In genomic region chr5:150021491-150022162, GRCh38 we compare ENCODE assay signal across 9 cellular contexts. TPM values are rescaled to one million over a fixed set of nuclear protein-coding genes. Genes with fewer than 3 reads are reported as not detected.
DNase-seq lines count a peak whose midpoint lies in the region; ATAC-seq, FAIRE-seq and TF ChIP-seq lines count a peak whose summit lies in the region.
"Had no signal": no experiment of that assay in that cellular context is flagged by ENCODE, and none has a peak within 500 bp of the region (broad histone marks: within the 10 kb centered on the region; RNA-seq: fewer than 3 reads in every experiment).

No MANE protein-coding gene starts in this region.

- peak overlapping the region; percentile 72 for H3K4me2 ChIP-seq in PC-9
- H3K4me2 ChIP-seq in endothelial cell of umbilical vein (ENCODE audit: insufficient read depth, low read length): peak overlapping the region; percentile 90

- CTCF ChIA-PET in AG04450 (lab: Charles Lee): interaction anchor here (0.7 to 1.4 kb wide), 3 partner anchors 9 to 191 kb away, joined by 3 to 4 read pairs (median 3); no protein-coding TSS in a partner anchor
- CTCF ChIA-PET in PC-9 (lab: Charles Lee): interaction anchor here (0.5 to 1.5 kb wide), 6 partner anchors 47 to 467 kb away, joined by 3 to 10 read pairs (median 4); no protein-coding TSS in a partner anchor
- CTCF ChIA-PET in endothelial cell of umbilical vein (lab: Charles Lee): interaction anchor here (0.7 to 2.8 kb wide), 13 partner anchors 12 to 428 kb away, joined by 3 to 16 read pairs (median 6); partner anchors contain the start of genes HMGXB3 and TIGD6

- 0 out of 2 replicates have a peak, but pooled peaks cover 4% of the 10 kb centered on the region for H3K9me2 ChIP-seq in PC-9 (ENCODE audit: insufficient read depth)

- POLR2A ChIA-PET in AG04450 (lab: Yijun Ruan, JAX) (interaction anchor here (0.6 kb wide), 1 partner anchor 1741 kb away, joined by 4 read pairs; no protein-coding TSS in a partner anchor), PC-9 (lab: Charles Lee; ENCODE audit: unreplicated experiment) (interaction anchor here (0.6 to 1.1 kb wide), 5 partner anchors 20 to 298 kb away, joined by 3 to 7 read pairs (median 3); no protein-coding TSS in a partner anchor), endothelial cell of umbilical vein (lab: Charles Lee) (interaction anchor here (0.8 to 1.5 kb wide), 6 partner anchors 9 to 117 kb away, joined by 3 to 14 read pairs (median 4); partner anchors contain the start of genes HMGXB3 and TIGD6)

- H3K27me3 ChIP-seq in AG04450 (ENCODE audit: control insufficient read depth, insufficient read depth, low read length) (no peaks in the 10 kb centered on the region), PC-9 (ENCODE audit: insufficient read depth, low read depth) (no peaks in the 10 kb centered on the region), endothelial cell of umbilical vein (ENCODE audit: control insufficient read depth in 2 of 2, insufficient read depth in 2 of 2, low read length in 2 of 2) (no peaks in the 10 kb centered on the region), colonic mucosa (no peaks in the 10 kb centered on the region)

- H3K4me3 ChIP-seq in AG04450 (ENCODE audit: low read depth, low read length) (no peak overlapping the region), PC-9 (peak overlapping the region; percentile 33; the same call in 1 of the 2 replicates), endothelial cell of umbilical vein (replicated peaks in 1 of 3; ENCODE audit: insufficient read depth in 1 of 3, low read depth in 1 of 3, low read length in 3 of 3) (peak overlapping the region in 1 of 3 experiments; percentile 46), mesodermal cell (ENCODE audit: extremely low read depth, insufficient read depth, low read length, poor library complexity, severe bottlenecking) (no peak overlapping the region), colonic mucosa (no peak overlapping the region)

- DNase-seq in AG04450 (ENCODE audit: low read depth, low spot score) (no peak), PC-9 (peak; percentile 84 to 86), endothelial cell of umbilical vein (ENCODE audit: low read depth, low spot score) (peak; percentile 94), SK-N-DZ (ENCODE audit: low spot score) (no peak), colonic mucosa (no peak), NCI-H187 treated with DMSO at 0.1 percent for 48 hours (lab: John Stamatoyannopoulos, UW) (no peak)
- DNase-seq: stimulated activated CD4-positive, alpha-beta T cell treated with anti-CD3 and anti-CD28 coated beads, Interleukin-2, amount 100 ng/mL, for 48 hours had no signal

- TF ChIP-seq POLR2A in endothelial cell of umbilical vein (IDR thresholded peaks at IDR 0.05; ENCODE audit: low read depth, low read length): no peak

- H3K9ac ChIP-seq in endothelial cell of umbilical vein (replicated peaks; ENCODE audit: extremely low read depth, insufficient read depth, low read length) (peak overlapping the region; percentile 87), colonic mucosa (ENCODE audit: low read depth in 2 of 2, low read length in 2 of 2) (no peak overlapping the region)

- peaks cover 61% of the 10 kb centered on the region for H3F3A ChIP-seq in PC-9 (ENCODE audit: insufficient read depth, low read depth)

- H3K9me3 ChIP-seq in AG04450 (ENCODE audit: control insufficient read depth, insufficient read depth, low read length): no peaks in the 10 kb centered on the region
- H3K9me3 ChIP-seq in PC-9 (ENCODE audit: insufficient read depth, low read depth): no peaks in the 10 kb centered on the region
- no peaks in the 10 kb centered on the region for H3K9me3 ChIP-seq in endothelial cell of umbilical vein (replicated peaks; ENCODE audit: control insufficient read depth, insufficient read depth, low read length)
- H3K9me3 ChIP-seq in mesodermal cell (ENCODE audit: control insufficient read depth, low read length): no peaks in the 10 kb centered on the region
- no peaks in the 10 kb centered on the region for H3K9me3 ChIP-seq in colonic mucosa

- WGBS in mesodermal cell (ENCODE audit: insufficient coverage in 2 of 2), 2 experiments: 47 to 61% methylated on average over 6 to 7 of the region's 13 CpGs

- dilution Hi-C loops in endothelial cell of umbilical vein (cut with MboI; ENCODE audit: extremely low pct_ligation_motif_present, low sequenced_read_pairs): no loop called here

- BruUV-seq in PC-9 (replicated peaks; lab: Mats Ljungman, UMichigan): no TSS peak
- BruUV-seq in endothelial cell of umbilical vein (replicated peaks; lab: Mats Ljungman, UMichigan): TSS peak; percentile 22

- no peak for FAIRE-seq in endothelial cell of umbilical vein (lab: Jason Lieb, UNC)

- H2AFZ ChIP-seq in PC-9 (no peak overlapping the region), endothelial cell of umbilical vein (ENCODE audit: low read depth, low read length) (no peak overlapping the region)

- H4K20me1 ChIP-seq in PC-9 (ENCODE audit: insufficient read depth): 0 out of 2 replicates have a peak, but pooled peaks cover 3% of the 10 kb centered on the region
- H4K20me1 ChIP-seq in endothelial cell of umbilical vein (replicated peaks; ENCODE audit: control insufficient read depth, extremely low read depth, insufficient read depth, low read length): no peaks in the 10 kb centered on the region

- H3K27ac ChIP-seq in AG04450 (ENCODE audit: low read depth, low read length): peak overlapping the region; percentile 40
- peak overlapping the region; percentile 93 for H3K27ac ChIP-seq in PC-9
- peak overlapping the region; percentile 92 for H3K27ac ChIP-seq in endothelial cell of umbilical vein (ENCODE audit: insufficient read depth, low read depth, low read length)
- peak overlapping the region; percentile 85 for H3K27ac ChIP-seq in mesodermal cell (ENCODE audit: low read depth, low read length, severe bottlenecking)
- no peak overlapping the region for H3K27ac ChIP-seq in colonic mucosa

- no peaks in the 10 kb centered on the region for H3K9me1 ChIP-seq in endothelial cell of umbilical vein (replicated peaks; ENCODE audit: control insufficient read depth, extremely low read depth, insufficient read depth, low read length)

- intact Hi-C loops in PC-9 (cut with micrococcal nuclease; ENCODE audit: unreplicated experiment) (loop anchor here (1.0 to 2.0 kb wide), 2 partner anchors 21 to 91 kb away; partner anchors contain the start of genes HMGXB3 and TIGD6), endothelial cell of umbilical vein (cut with micrococcal nuclease) (loop anchor here (1.0 kb wide), 3 partner anchors 20 to 29 kb away; no protein-coding TSS in a partner anchor), colonic mucosa (cut with DNase I) (no loop called here)

- no peak for ATAC-seq in GM19452 (IDR thresholded peaks at IDR 0.05; ENCODE audit: unreplicated experiment)

- peaks cover 58% of the 10 kb centered on the region for H3K36me3 ChIP-seq in PC-9 (ENCODE audit: low read depth)
- peaks cover 12 to 17% of the 10 kb centered on the region in 2 experiments for H3K36me3 ChIP-seq in endothelial cell of umbilical vein (ENCODE audit: control insufficient read depth in 2 of 2, extremely low read depth in 1 of 2, insufficient read depth in 2 of 2, low read length in 2 of 2)
- peaks cover 89% of the 10 kb centered on the region for H3K36me3 ChIP-seq in mesodermal cell (ENCODE audit: control insufficient read depth, insufficient read depth, low read length)
- H3K36me3 ChIP-seq in colonic mucosa: peaks cover 14% of the 10 kb centered on the region

- TF ChIP-seq CTCF in AG04450 (IDR thresholded peaks at IDR 0.05; ENCODE audit: low read depth, low read length): no peak
- no peak for TF ChIP-seq CTCF in PC-9 (conservative IDR thresholded peaks at IDR 0.05)
- TF ChIP-seq CTCF in endothelial cell of umbilical vein (IDR thresholded peaks at IDR 0.05; ENCODE audit: extremely low read depth in 1 of 2, insufficient read depth in 1 of 2, low read depth in 1 of 2, low read length in 2 of 2): no peak
- TF ChIP-seq CTCF in colonic mucosa (IDR thresholded peaks at IDR 0.05): no peak

- H3K79me2 ChIP-seq in PC-9 (ENCODE audit: low read depth) (peaks cover 19% of the 10 kb centered on the region), endothelial cell of umbilical vein (ENCODE audit: control insufficient read depth, insufficient read depth, low read length) (peaks cover 4% of the 10 kb centered on the region)

- H3K4me1 ChIP-seq in PC-9 (replicated peaks; ENCODE audit: insufficient read depth): peaks cover 64% of the 10 kb centered on the region
- peaks cover 49% of the 10 kb centered on the region for H3K4me1 ChIP-seq in endothelial cell of umbilical vein (ENCODE audit: control insufficient read depth, extremely low read depth, insufficient read depth, low read length)
- peaks cover 17% of the 10 kb centered on the region for H3K4me1 ChIP-seq in mesodermal cell (ENCODE audit: control insufficient read depth, insufficient read depth, low read length, poor library complexity, severe bottlenecking)
- H3K4me1 ChIP-seq in colonic mucosa: no peaks in the 10 kb centered on the region

RNA-seq across cellular contexts. Expression of gene HMGXB3, which starts 21.1 kb away (rescaled TPM):
- polyA plus RNA-seq in AG04450 (2011; rRNA removed) (35.1 and 37.0 TPM in 2 replicates), endothelial cell of umbilical vein (34.8 and 38.3 TPM in 2 replicates)
- polyA minus RNA-seq in AG04450 (2011; rRNA and poly(A)+ RNA removed): 43.3 and 50.3 TPM in 2 replicates
- total RNA-seq in PC-9 (2021) (38.0 and 43.1 TPM in 2 replicates), endothelial cell of umbilical vein (43.0 and 52.6 TPM in 2 replicates), colonic mucosa (10 to 100 TPM; 21.8 to 40.2 TPM)
- polyA plus RNA-seq in endothelial cell of umbilical vein (2011; cell fraction: cytosol; rRNA removed): 21.7 and 24.9 TPM in 2 replicates
- 114 TPM in 2 replicates for polyA plus RNA-seq in endothelial cell of umbilical vein (2011; cell fraction: nucleus; rRNA removed)
- 22.4 and 28.7 TPM in 2 replicates for polyA plus RNA-seq in endothelial cell of umbilical vein (2012)
- polyA minus RNA-seq in endothelial cell of umbilical vein: 62.7 and 70.4 TPM in 2 replicates
- 30.9 TPM for polyA minus RNA-seq in endothelial cell of umbilical vein (2011; cell fraction: cytosol; rRNA and poly(A)+ RNA removed)
- 52.1 and 57.0 TPM in 2 replicates for polyA minus RNA-seq in endothelial cell of umbilical vein (2011; cell fraction: nucleus; rRNA and poly(A)+ RNA removed)
- polyA plus RNA-seq in mesodermal cell (2013, experiment 1 of 2): 25.9 TPM
- polyA plus RNA-seq in mesodermal cell (2013, experiment 2 of 2): 19.9 TPM
- polyA plus RNA-seq in SK-N-DZ (2014; cell fraction: cytosol; rRNA removed): 35.2 and 39.2 TPM in 2 replicates
- polyA plus RNA-seq in SK-N-DZ (2014; cell fraction: nucleus; rRNA removed): 48.8 and 133 TPM in 2 replicates

RNA-seq across cellular contexts. Expression of gene TIGD6, which starts 21.2 kb away (rescaled TPM):
- polyA plus RNA-seq in AG04450 (2011; rRNA removed) (6.5 and 6.7 TPM in 2 replicates), endothelial cell of umbilical vein (5.0 and 5.4 TPM in 2 replicates)
- polyA minus RNA-seq in AG04450 (2011; rRNA and poly(A)+ RNA removed): 7.8 and 10.2 TPM in 2 replicates
- total RNA-seq in PC-9 (2021) (3.0 and 3.9 TPM in 2 replicates), endothelial cell of umbilical vein (3.6 and 4.1 TPM in 2 replicates), colonic mucosa (1 to 10 TPM; 3.9 to 4.6 TPM)
- polyA plus RNA-seq in endothelial cell of umbilical vein (2011; cell fraction: cytosol; rRNA removed): 2.9 and 3.7 TPM in 2 replicates
- 4.4 and 5.5 TPM in 2 replicates for polyA plus RNA-seq in endothelial cell of umbilical vein (2011; cell fraction: nucleus; rRNA removed)
- polyA plus RNA-seq in endothelial cell of umbilical vein (2012): 2.7 and 3.9 TPM in 2 replicates
- polyA minus RNA-seq in endothelial cell of umbilical vein: 13.5 and 17.0 TPM in 2 replicates
- 2.9 TPM for polyA minus RNA-seq in endothelial cell of umbilical vein (2011; cell fraction: cytosol; rRNA and poly(A)+ RNA removed)
- polyA minus RNA-seq in endothelial cell of umbilical vein (2011; cell fraction: nucleus; rRNA and poly(A)+ RNA removed): 7.1 and 15.4 TPM in 2 replicates
- polyA plus RNA-seq in mesodermal cell (2013, experiment 1 of 2): 4.5 TPM
- polyA plus RNA-seq in mesodermal cell (2013, experiment 2 of 2): 3.9 TPM
- 3.8 and 4.0 TPM in 2 replicates for polyA plus RNA-seq in SK-N-DZ (2014; cell fraction: cytosol; rRNA removed)
- polyA plus RNA-seq in SK-N-DZ (2014; cell fraction: nucleus; rRNA removed): 0.82 and 1.8 TPM in 2 replicates

Comparison
In these comparisons a context has a peak if more than half of its experiments do, and no peak if none do; other contexts are left out.
1. DNase-seq: peak in PC-9 (2 of 2) and endothelial cell of umbilical vein (single experiment); none in AG04450 (single experiment), SK-N-DZ (single experiment), colonic mucosa (single experiment) and NCI-H187 treated with DMSO at 0.1 percent for 48 hours (single experiment).